ENCODE assay signal across 7 cellular contexts in genomic region chr19:918481-919156, GRCh38. TPM values are rescaled to one million over a fixed set of nuclear protein-coding genes. Genes with fewer than 3 reads are reported as not detected.
A peak's percentile ranks its signal among the peaks of the same experiment; 100 is the strongest.
DNase-seq lines count a peak whose midpoint lies in the region; ATAC-seq, FAIRE-seq and TF ChIP-seq lines count a peak whose summit lies in the region.
"Had no signal": no experiment of that assay in that cellular context is flagged by ENCODE, and none has a peak within 500 bp of the region (broad histone marks: within the 10 kb centered on the region; RNA-seq: fewer than 3 reads in every experiment).

No MANE protein-coding gene starts in this region.

- no peak overlapping the region for H2AFZ ChIP-seq in H1 (ENCODE audit: low read length)

- H3K4me3 ChIP-seq in H1 (ENCODE audit: extremely low read depth in 1 of 4, insufficient read depth in 2 of 4, low read depth in 3 of 4, low read length in 4 of 4), result peak overlapping the region; percentile 10 to 76 (median 54); a peak in 7 of 8 replicates

- ATAC-seq in GM19455 (IDR thresholded peaks at IDR 0.05; ENCODE audit: unreplicated experiment), result no peak

- no peaks in the 10 kb centered on the region for H3K9me3 ChIP-seq in H1 (ENCODE audit: insufficient read depth in 2 of 2, low read depth in 1 of 2, low read length in 1 of 2)

- DNase-seq in D721Med (ENCODE audit: insufficient read length, low spot score) (peak; percentile 51), NCI-H2171 treated with DMSO at 0.1 percent for 48 hours (lab: John Stamatoyannopoulos, UW) (peak; percentile 75), H1 (ENCODE audit: low read depth in 1 of 2, low spot score in 2 of 2) (no peak), ureter (ENCODE audit: low spot score) (no peak), HuH-7 (ENCODE audit: low spot score) (no peak)

- peak overlapping the region; percentile 30 to 97 for H3K4me2 ChIP-seq in H1 (ENCODE audit: insufficient read depth in 1 of 2, low read depth in 2 of 2, low read length in 2 of 2)

- no peak overlapping the region for H3K56ac ChIP-seq in H1 (replicated peaks; ENCODE audit: insufficient read length, low read depth, low read length)

- no peak for TF ChIP-seq CTCF in D721Med (IDR thresholded peaks at IDR 0.05; ENCODE audit: insufficient read depth, missing control alignments)
- no peak for TF ChIP-seq CTCF in H1 (IDR thresholded peaks at IDR 0.05; ENCODE audit: control extremely low read depth in 1 of 3, insufficient read depth in 1 of 3, low read depth in 1 of 3, low read length in 3 of 3)

- H3K27me3 ChIP-seq in H1 (replicated peaks in 1 of 4; ENCODE audit: control insufficient read depth in 3 of 4, extremely low read depth in 1 of 4, insufficient read depth in 3 of 4, low read length in 3 of 4), result peaks cover 32 to 44% (median 38%) of the 10 kb centered on the region in 4 experiments

- peaks cover 0 to 6% of the 10 kb centered on the region in 2 experiments for H4K20me1 ChIP-seq in H1 (replicated peaks in 1 of 2; ENCODE audit: control insufficient read depth in 1 of 2, insufficient read depth in 2 of 2, low read length in 2 of 2)

- CTCF ChIA-PET in H1 (lab: Charles Lee; ENCODE audit: partially characterized antibody), result interaction anchor here (0.6 to 2.2 kb wide), 10 partner anchors 9 to 200 kb away, joined by 3 to 6 read pairs (median 4); partner anchors contain the start of gene WDR18

- H4K8ac ChIP-seq in H1 (ENCODE audit: extremely low read depth, insufficient read depth, low read length), result 0 out of 2 replicates have a peak overlapping the region, but pooled peaks have one; percentile 68

- no peak overlapping the region for H4K5ac ChIP-seq in H1 (ENCODE audit: insufficient read length, low read depth, low read length)

- no peak overlapping the region for H2BK5ac ChIP-seq in H1 (ENCODE audit: low read depth, low read length)

- H2BK12ac ChIP-seq in H1 (ENCODE audit: low read depth, low read length), result peak overlapping the region; percentile 27; the same call in 1 of the 2 replicates

- H2AK5ac ChIP-seq in H1 (ENCODE audit: low read depth, low read length), result no peak overlapping the region

- no peak for TF ChIP-seq RAD21 in H1 (IDR thresholded peaks at IDR 0.05 in 1 of 2, conservative IDR thresholded peaks at IDR 0.05 in 1 of 2; ENCODE audit: low read depth in 2 of 2, low read length in 2 of 2)

- no peak for TF ChIP-seq EP300 in H1 (IDR thresholded peaks at IDR 0.05; ENCODE audit: borderline replicate concordance in 1 of 2, low read depth in 2 of 2, low read length in 2 of 2)

- no peak overlapping the region for H3K18ac ChIP-seq in H1 (ENCODE audit: extremely low read depth, low read length)

- H3K14ac ChIP-seq in H1 (ENCODE audit: insufficient read length), result no peak overlapping the region

- no peak for TF ChIP-seq POLR2A in H1 (IDR thresholded peaks at IDR 0.05; ENCODE audit: control extremely low read depth in 1 of 2, low read depth in 2 of 2, low read length in 2 of 2)

- no peak overlapping the region for H4K91ac ChIP-seq in H1 (replicated peaks; ENCODE audit: insufficient read length, low read length)

- WGBS in H1 (ENCODE audit: extremely low coverage in 1 of 2, insufficient coverage in 1 of 2, insufficient read length in 1 of 2, insufficient replicate concordance in 2 of 2, low coverage in 1 of 2, low lambda C conversion rate in 2 of 2, missing lambda C conversion rate in 1 of 2), 2 experiments, result 4% methylated on average over 12 of the region's 56 CpGs; no CpG with 5 or more reads in 1 of the 2 experiments

- H3K4ac ChIP-seq in H1 (replicated peaks; ENCODE audit: insufficient read length, low read depth, low read length), result no peak overlapping the region

- no peak overlapping the region for H2BK120ac ChIP-seq in H1 (replicated peaks; ENCODE audit: low read depth, low read length)

- no peak overlapping the region for H2BK15ac ChIP-seq in H1 (ENCODE audit: low read length)

- H3K9ac ChIP-seq in H1 (replicated peaks in 1 of 4; ENCODE audit: extremely low read depth in 1 of 4, low read depth in 3 of 4, low read length in 3 of 4), result no peak overlapping the region

- peaks cover 21% of the 10 kb centered on the region; the same call in 1 of the 2 replicates for H3K23me2 ChIP-seq in H1 (ENCODE audit: low read depth, low read length)

- no peak overlapping the region for H3K27ac ChIP-seq in H1 (ENCODE audit: low read depth, low read length)

- H3K4me1 ChIP-seq in H1 (replicated peaks in 1 of 4; ENCODE audit: control insufficient read depth in 3 of 4, insufficient read depth in 4 of 4, low read length in 3 of 4), result peaks cover 0 to 18% (median 9%) of the 10 kb centered on the region in 4 experiments; a peak in 5 of 7 replicates

- no peaks in the 10 kb centered on the region for H3K79me2 ChIP-seq in H1 (ENCODE audit: control insufficient read depth in 1 of 2, insufficient read depth in 2 of 2, low read length in 2 of 2)

- FAIRE-seq in D721Med (lab: Jason Lieb, UNC) (no peak), H1 (lab: Jason Lieb, UNC) (no peak)

- H3K23ac ChIP-seq in H1 (ENCODE audit: insufficient read length), result no peak overlapping the region

- POLR2A ChIA-PET in H1 (lab: Charles Lee; ENCODE audit: partially characterized antibody), result interaction anchor here (1.1 to 2.3 kb wide), 5 partner anchors 56 to 170 kb away, joined by 3 to 9 read pairs (median 5); partner anchors contain the start of genes CNN2 and WDR18

- H3K36me3 ChIP-seq in H1 (ENCODE audit: control insufficient read depth in 2 of 4, insufficient read depth in 4 of 4, low read length in 3 of 4), result peaks cover 0 to 5% (median 0%) of the 10 kb centered on the region in 4 experiments; a peak in 1 of 8 replicates

- H3K79me1 ChIP-seq in H1 (ENCODE audit: low read depth, low read length), result no peaks in the 10 kb centered on the region

- H2BK20ac ChIP-seq in H1 (ENCODE audit: low read length), result no peak overlapping the region

TF ChIP-seq in H1, 55 proteins besides CTCF, POLR2A, EP300 and RAD21 (continues in another document):
- TF ChIP-seq KDM4A (IDR thresholded peaks at IDR 0.05; ENCODE audit: low read depth, low read length, severe bottlenecking) (peak; percentile 13), E2F6 (IDR thresholded peaks at IDR 0.05) (0 out of 2 replicates have a peak, but pooled peaks have one; percentile 8)

RNA-seq across cellular contexts. Expression of gene KISS1R, which starts 1.5 kb away (rescaled TPM):
- 2.3 and 2.6 TPM in 2 replicates for total RNA-seq in H1 (2021; fragmentation: NEBNext Ultra II Directional; extraction: Animal tissue kit (Norgen Biotek cat#: 25700))
- polyA plus RNA-seq in H1 (2011; rRNA removed), result 2.7 and 5.1 TPM in 2 replicates
- 3.4 TPM for polyA plus RNA-seq in H1 (2011; cell fraction: cytosol; rRNA removed)
- polyA plus RNA-seq in H1 (2011; cell fraction: nucleus; rRNA removed), result 10.4 TPM
- polyA plus RNA-seq in H1 (2012, experiment 1 of 2), result 1.2 to 2.3 TPM (median 1.8 TPM) in 4 replicates
- 1.5 TPM for polyA plus RNA-seq in H1 (2012, experiment 2 of 2)
- polyA plus RNA-seq in H1 (2013, experiment 1 of 2), result 3.0 TPM
- 2.4 TPM for polyA plus RNA-seq in H1 (2013, experiment 2 of 2)
- polyA minus RNA-seq in H1 (2011; rRNA and poly(A)+ RNA removed), result 0.32 and 0.68 TPM in 2 replicates
- polyA minus RNA-seq in H1 (2011; cell fraction: cytosol; rRNA and poly(A)+ RNA removed), result 0.88 TPM
- 0.80 TPM for polyA minus RNA-seq in H1 (2011; cell fraction: nucleus; rRNA and poly(A)+ RNA removed)
- not detected for total RNA-seq in ureter
- total RNA-seq: RPMI7951 had no signal

RNA-seq across cellular contexts. Expression of gene R3HDM4, which starts 5.6 kb away (rescaled TPM):
- 76.1 and 76.8 TPM in 2 replicates for total RNA-seq in H1 (2021; fragmentation: NEBNext Ultra II Directional; extraction: Animal tissue kit (Norgen Biotek cat#: 25700))
- 102 and 151 TPM in 2 replicates for polyA plus RNA-seq in H1 (2011; rRNA removed)
- 65.9 TPM for polyA plus RNA-seq in H1 (2011; cell fraction: cytosol; rRNA removed)
- 119 TPM for polyA plus RNA-seq in H1 (2011; cell fraction: nucleus; rRNA removed)
- polyA plus RNA-seq in H1 (2012, experiment 1 of 2), result 45.6 to 106 TPM (median 70.3 TPM) in 4 replicates
- polyA plus RNA-seq in H1 (2012, experiment 2 of 2), result 76.6 TPM
- 118 TPM for polyA plus RNA-seq in H1 (2013, experiment 1 of 2)
- polyA plus RNA-seq in H1 (2013, experiment 2 of 2), result 105 TPM
- polyA minus RNA-seq in H1 (2011; rRNA and poly(A)+ RNA removed), result 24.5 and 26.8 TPM in 2 replicates
- polyA minus RNA-seq in H1 (2011; cell fraction: cytosol; rRNA and poly(A)+ RNA removed), result 31.3 TPM
- 24.6 TPM for polyA minus RNA-seq in H1 (2011; cell fraction: nucleus; rRNA and poly(A)+ RNA removed)
- total RNA-seq in ureter, result 69.5 TPM

RNA-seq across cellular contexts. Expression of gene ARID3A, which starts 7.2 kb away (rescaled TPM):
- total RNA-seq in H1 (2021; fragmentation: NEBNext Ultra II Directional; extraction: Animal tissue kit (Norgen Biotek cat#: 25700)), result 77.4 and 78.4 TPM in 2 replicates
- 40.5 and 59.3 TPM in 2 replicates for polyA plus RNA-seq in H1 (2011; rRNA removed)
- 36.7 TPM for polyA plus RNA-seq in H1 (2011; cell fraction: cytosol; rRNA removed)
- polyA plus RNA-seq in H1 (2011; cell fraction: nucleus; rRNA removed), result 81.3 TPM
- polyA plus RNA-seq in H1 (2012, experiment 1 of 2), result 54.1 to 64.5 TPM (median 58.9 TPM) in 4 replicates
- 42.7 TPM for polyA plus RNA-seq in H1 (2012, experiment 2 of 2)
- polyA plus RNA-seq in H1 (2013, experiment 1 of 2), result 56.0 TPM
- polyA plus RNA-seq in H1 (2013, experiment 2 of 2), result 52.3 TPM
- polyA minus RNA-seq in H1 (2011; rRNA and poly(A)+ RNA removed), result 69.0 and 86.2 TPM in 2 replicates
- polyA minus RNA-seq in H1 (2011; cell fraction: cytosol; rRNA and poly(A)+ RNA removed), result 101 TPM
- 66.4 TPM for polyA minus RNA-seq in H1 (2011; cell fraction: nucleus; rRNA and poly(A)+ RNA removed)
- total RNA-seq in ureter, result 8.4 TPM

RNA-seq across cellular contexts. Expression of gene RNU6-9, which starts 25.3 kb away (rescaled TPM):
- total RNA-seq in H1 (2021; fragmentation: NEBNext Ultra II Directional; extraction: Animal tissue kit (Norgen Biotek cat#: 25700)), result not detected in 2 replicates
- polyA plus RNA-seq in H1 (2011; rRNA removed), result not detected in 2 replicates
- polyA plus RNA-seq in H1 (2011; cell fraction: cytosol; rRNA removed), result not detected
- not detected for polyA plus RNA-seq in H1 (2011; cell fraction: nucleus; rRNA removed)
- polyA plus RNA-seq in H1 (2012, experiment 1 of 2), result not detected in 4 replicates
- not detected for polyA plus RNA-seq in H1 (2012, experiment 2 of 2)
- polyA plus RNA-seq in H1 (2013, experiment 1 of 2), result not detected
- not detected for polyA plus RNA-seq in H1 (2013, experiment 2 of 2)
- polyA minus RNA-seq in H1 (2011; rRNA and poly(A)+ RNA removed), result under 0.01 TPM in 1 of 2 replicates, not detected in the other
- not detected for polyA minus RNA-seq in H1 (2011; cell fraction: cytosol; rRNA and poly(A)+ RNA removed)
- not detected for polyA minus RNA-seq in H1 (2011; cell fraction: nucleus; rRNA and poly(A)+ RNA removed)
- not detected for total RNA-seq in ureter
- total RNA-seq: RPMI7951 had no signal

RNA-seq across cellular contexts. Expression of gene MED16, which starts 25.6 kb away (rescaled TPM):
- total RNA-seq in H1 (2021; fragmentation: NEBNext Ultra II Directional; extraction: Animal tissue kit (Norgen Biotek cat#: 25700)), result 51.0 and 55.9 TPM in 2 replicates
- polyA plus RNA-seq in H1 (2011; rRNA removed), result 67.2 and 134 TPM in 2 replicates
- 48.2 TPM for polyA plus RNA-seq in H1 (2011; cell fraction: cytosol; rRNA removed)
- 64.8 TPM for polyA plus RNA-seq in H1 (2011; cell fraction: nucleus; rRNA removed)
- 29.8 to 51.8 TPM (median 46.8 TPM) in 4 replicates for polyA plus RNA-seq in H1 (2012, experiment 1 of 2)
- 56.1 TPM for polyA plus RNA-seq in H1 (2012, experiment 2 of 2)
- polyA plus RNA-seq in H1 (2013, experiment 1 of 2), result 21.0 TPM
- 20.8 TPM for polyA plus RNA-seq in H1 (2013, experiment 2 of 2)
- 22.8 and 26.1 TPM in 2 replicates for polyA minus RNA-seq in H1 (2011; rRNA and poly(A)+ RNA removed)
- polyA minus RNA-seq in H1 (2011; cell fraction: cytosol; rRNA and poly(A)+ RNA removed), result 72.5 TPM
- 38.6 TPM for polyA minus RNA-seq in H1 (2011; cell fraction: nucleus; rRNA and poly(A)+ RNA removed)
- 63.7 TPM for total RNA-seq in ureter

Comparison
In these comparisons a context has a peak if more than half of its experiments do, and no peak if none do; other contexts are left out.
1. DNase-seq: peak in D721Med (single experiment) and NCI-H2171 treated with DMSO at 0.1 percent for 48 hours (single experiment); none in H1 (0 of 2), ureter (single experiment) and HuH-7 (single experiment).